ENCODE assay signal across 9 cellular contexts in the genomic region with DNA sequence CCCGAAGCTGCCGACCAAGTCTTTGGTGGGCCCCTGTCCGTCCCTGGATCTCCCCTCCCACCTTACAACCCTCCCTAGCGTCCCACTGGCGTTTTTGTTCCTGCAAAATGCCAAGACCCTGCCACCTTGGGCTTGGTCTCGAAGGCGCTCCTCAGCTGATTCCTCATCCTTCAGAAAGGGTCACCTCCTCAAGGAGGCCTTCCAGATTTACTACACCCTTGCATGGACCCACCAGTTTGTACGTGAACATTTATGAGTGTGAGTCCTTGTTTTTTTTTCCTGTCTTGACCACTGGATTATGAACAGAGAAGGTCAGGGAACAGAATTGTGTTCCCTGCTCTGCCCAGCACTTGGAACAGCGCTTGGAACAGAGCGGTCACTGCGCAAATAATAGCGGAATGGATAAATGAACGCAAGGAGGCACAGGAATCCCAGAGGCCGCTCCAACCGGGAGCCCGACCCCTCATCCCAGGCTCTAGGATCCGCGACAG. TPM values are rescaled to one million over a fixed set of nuclear protein-coding genes. Genes with fewer than 3 reads are reported as not detected.
A peak's percentile ranks its signal among the peaks of the same experiment; 100 is the strongest.
DNase-seq lines count a peak whose midpoint lies in the region; ATAC-seq and TF ChIP-seq lines count a peak whose summit lies in the region.
"Had no signal": no experiment of that assay in that cellular context is flagged by ENCODE, and none has a peak within 500 bp of the region (broad histone marks: within the 10 kb centered on the region; RNA-seq: fewer than 3 reads in every experiment).

No MANE protein-coding gene starts in this region.

- H3K9me3 Mint-ChIP-seq in Calu3 (ENCODE audit: low read depth, unreplicated experiment) = no peaks in the 10 kb centered on the region

- H3K27me3 Mint-ChIP-seq in Calu3 (ENCODE audit: unreplicated experiment) = no peaks in the 10 kb centered on the region

- peaks cover 5% of the 10 kb centered on the region for H3K4me1 ChIP-seq in RWPE2 (ENCODE audit: insufficient read depth, poor library complexity, severe bottlenecking)
- H3K4me1 ChIP-seq in esophagus muscularis mucosa = peaks cover 37 to 59% (median 46%) of the 10 kb centered on the region in 4 donors
- H3K4me1 ChIP-seq in prostate gland (replicated peaks) = no peaks in the 10 kb centered on the region

- TF ChIP-seq EP300 in esophagus muscularis mucosa (IDR thresholded peaks at IDR 0.05) = no peak

- 29% methylated on average over 18 of the region's 18 CpGs for WGBS in esophagus muscularis mucosa
- WGBS in prostate gland = 32% methylated on average over 18 of the region's 18 CpGs

- intact Hi-C loops in Calu3 (cut with micrococcal nuclease; ENCODE audit: unreplicated experiment) (no loop called here), esophagus muscularis mucosa (cut with DNase I) (no loop called here), prostate gland (cut with DNase I) (no loop called here)

- H3K9me3 ChIP-seq in RWPE2 (ENCODE audit: severe bottlenecking) (no peaks in the 10 kb centered on the region), esophagus muscularis mucosa (no peaks in the 10 kb centered on the region), prostate gland (no peaks in the 10 kb centered on the region)

- H3K27me3 ChIP-seq in RWPE2 (ENCODE audit: insufficient read depth, poor library complexity, severe bottlenecking) (no peaks in the 10 kb centered on the region), esophagus muscularis mucosa (peaks cover 0 to 51% (median 38%) of the 10 kb centered on the region in 4 donors), prostate gland (replicated peaks; ENCODE audit: insufficient read depth) (no peaks in the 10 kb centered on the region)

- ATAC-seq in RWPE2 (ENCODE audit: low read depth) (no peak), GM21576 (IDR thresholded peaks at IDR 0.05; ENCODE audit: unreplicated experiment) (no peak)

- no TSS peak for BruUV-seq in Calu3 (replicated peaks; lab: Mats Ljungman, UMichigan)

- no peak for TF ChIP-seq POLR2A in esophagus muscularis mucosa (IDR thresholded peaks at IDR 0.05; ENCODE audit: low read depth)
- no peak for TF ChIP-seq POLR2A in prostate gland (IDR thresholded peaks at IDR 0.05)

- peak overlapping the region; percentile 70 for H3K4me3 ChIP-seq in RWPE2 (ENCODE audit: severe bottlenecking)
- peak overlapping the region; percentile 75 to 96 (median 85) for H3K4me3 ChIP-seq in esophagus muscularis mucosa
- peak overlapping the region; percentile 81 to 82 for H3K4me3 ChIP-seq in prostate gland

- TF ChIP-seq CTCF in Calu3 (IDR thresholded peaks at IDR 0.05; ENCODE audit: unreplicated experiment) (no peak), RWPE2 (IDR thresholded peaks at IDR 0.05; ENCODE audit: poor library complexity, severe bottlenecking) (no peak), esophagus muscularis mucosa (IDR thresholded peaks at IDR 0.05) (no peak), prostate gland (IDR thresholded peaks at IDR 0.05) (no peak)

- CTCF ChIA-PET in Calu3 (lab: Charles Lee) = interaction anchor here (1.4 kb wide), 1 partner anchor 11 kb away, joined by 4 read pairs; the partner anchor contains the start of gene TBL3

- DNase-seq in Calu3 (no peak), RWPE2 (ENCODE audit: low spot score) (no peak), esophagus muscularis mucosa (ENCODE audit: extremely low spot score) (no peak), prostate gland (ENCODE audit: low spot score) (no peak), NCI-H2029 (lab: John Stamatoyannopoulos, UW) (no peak), H4 (ENCODE audit: low spot score) (no peak)
- no peak for DNase-seq in activated CD8-positive, alpha-beta memory T cell treated with anti-CD3 and anti-CD28 coated beads for 24 hours

- peaks cover 89% of the 10 kb centered on the region for H3K36me3 Mint-ChIP-seq in Calu3 (ENCODE audit: insufficient read depth, unreplicated experiment)

- H3K27ac ChIP-seq in RWPE2 (ENCODE audit: poor library complexity, severe bottlenecking) (no peak overlapping the region), esophagus muscularis mucosa (replicated peaks in 1 of 4) (peak overlapping the region; percentile 70 to 81 (median 80)), prostate gland (peak overlapping the region; percentile 70 to 73)

- peaks cover 31% of the 10 kb centered on the region for H3K4me1 Mint-ChIP-seq in Calu3 (ENCODE audit: low read depth, unreplicated experiment)

- H3K27ac Mint-ChIP-seq in Calu3 (ENCODE audit: unreplicated experiment) = peak overlapping the region; percentile 87

- H3K4me3 Mint-ChIP-seq in Calu3 (ENCODE audit: low read depth, unreplicated experiment) = peak overlapping the region; percentile 87

- peaks cover 28% of the 10 kb centered on the region for H3K36me3 ChIP-seq in RWPE2 (ENCODE audit: low read depth)
- H3K36me3 ChIP-seq in esophagus muscularis mucosa = peaks cover 21 to 40% (median 33%) of the 10 kb centered on the region in 4 donors
- peaks cover 0 to 10% of the 10 kb centered on the region in 2 donors for H3K36me3 ChIP-seq in prostate gland

RNA-seq across cellular contexts. Expression of gene GFER, which starts 0.9 kb away (rescaled TPM):
- total RNA-seq in Calu3 (2022) = 40.8 and 43.5 TPM in 2 replicates
- total RNA-seq in esophagus muscularis mucosa = 10 to 100 TPM; 14.1 to 38.5 (median 23.7) TPM
- total RNA-seq in prostate gland = 10 to 100 TPM; 21.1 to 26.6 TPM
- 13.4 and 15.1 TPM in 2 replicates for total RNA-seq in H4 (2014; rRNA removed; shearing (Covaris generic))

RNA-seq across cellular contexts. Expression of gene NOXO1, which starts 1.8 kb away (rescaled TPM):
- total RNA-seq in Calu3 (2022) (10.1 and 11.8 TPM in 2 replicates), esophagus muscularis mucosa (under 1 TPM in 1 of 4 donors, not detected in 3; 0.52 TPM), prostate gland (1 to 10 TPM in 1 of 2 donors, under 1 TPM in 1; 0.32 to 5.0 TPM)
- total RNA-seq in H4 (2014; rRNA removed; shearing (Covaris generic)) = not detected in 2 replicates
- total RNA-seq: subcutaneous adipose tissue had no signal

RNA-seq across cellular contexts. Expression of gene SYNGR3, which starts 6.7 kb away (rescaled TPM):
- 3.6 and 3.8 TPM in 2 replicates for total RNA-seq in Calu3 (2022)
- 1 to 10 TPM; 2.1 to 5.6 (median 3.3) TPM for total RNA-seq in esophagus muscularis mucosa
- total RNA-seq in prostate gland = 10 to 100 TPM in 1 of 2 donors, 1 to 10 TPM in 1; 4.0 to 16.1 TPM
- total RNA-seq in H4 (2014; rRNA removed; shearing (Covaris generic)) = 3.4 and 7.7 TPM in 2 replicates
- total RNA-seq: subcutaneous adipose tissue had no signal

RNA-seq across cellular contexts. Expression of gene TBL3, which starts 11.2 kb away (rescaled TPM):
- total RNA-seq in Calu3 (2022) (62.0 and 71.1 TPM in 2 replicates), esophagus muscularis mucosa (10 to 100 TPM; 27.0 to 42.9 (median 36.9) TPM), prostate gland (10 to 100 TPM; 54.3 to 57.1 TPM)
- total RNA-seq in H4 (2014; rRNA removed; shearing (Covaris generic)) = 50.8 and 55.9 TPM in 2 replicates

RNA-seq across cellular contexts. Expression of gene RNF151, which starts 16.4 kb away (rescaled TPM):
- total RNA-seq in Calu3 (2022) (not detected in 2 replicates), esophagus muscularis mucosa (not detected), prostate gland (1 to 10 TPM in 1 of 2 donors, not detected in 1; 7.2 TPM)
- total RNA-seq in H4 (2014; rRNA removed; shearing (Covaris generic)) = not detected in 2 replicates
- total RNA-seq: subcutaneous adipose tissue had no signal
